1 cellular context compared by ENCODE assay signal in the genomic region with DNA sequence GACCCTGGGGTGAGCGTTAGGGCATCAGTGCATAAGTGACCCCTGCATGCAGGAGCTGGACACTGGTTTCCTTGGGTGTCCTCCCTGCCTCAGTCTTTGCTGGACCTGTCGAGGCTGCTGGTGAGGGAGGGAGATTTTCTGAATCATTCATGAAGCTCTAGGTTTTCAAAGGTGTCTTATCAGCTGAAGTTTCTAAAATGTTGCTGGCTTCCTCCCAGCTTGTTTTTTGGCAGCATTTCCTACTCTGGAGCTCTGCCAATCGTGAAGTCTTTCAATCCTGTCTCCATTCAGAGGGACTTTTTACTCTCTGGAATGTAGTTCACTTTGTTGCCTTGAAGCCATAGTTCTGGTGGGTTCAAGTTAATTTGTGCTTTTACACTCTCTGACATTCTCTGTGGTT.
TF ChIP-seq lines count a peak whose summit lies in the region.

No MANE protein-coding gene starts in this region.

TF ChIP-seq in GM12878, 131 proteins besides CTCF, POLR2A, EP300 and RAD21 (continued from another document):
- TF ChIP-seq NFIC (IDR thresholded peaks at IDR 0.05; ENCODE audit: low read depth, low read length) (no peak), SMAD5 (IDR thresholded peaks at IDR 0.05; ENCODE audit: low read depth) (no peak), IKZF1 (conservative IDR thresholded peaks at IDR 0.05) (no peak), ASH2L (IDR thresholded peaks at IDR 0.05; ENCODE audit: borderline replicate concordance, low read depth) (no peak), HDAC6 (IDR thresholded peaks at IDR 0.05; ENCODE audit: unreplicated experiment) (no peak)
